ENCODE assay signal across 10 cellular contexts in the genomic region with DNA sequence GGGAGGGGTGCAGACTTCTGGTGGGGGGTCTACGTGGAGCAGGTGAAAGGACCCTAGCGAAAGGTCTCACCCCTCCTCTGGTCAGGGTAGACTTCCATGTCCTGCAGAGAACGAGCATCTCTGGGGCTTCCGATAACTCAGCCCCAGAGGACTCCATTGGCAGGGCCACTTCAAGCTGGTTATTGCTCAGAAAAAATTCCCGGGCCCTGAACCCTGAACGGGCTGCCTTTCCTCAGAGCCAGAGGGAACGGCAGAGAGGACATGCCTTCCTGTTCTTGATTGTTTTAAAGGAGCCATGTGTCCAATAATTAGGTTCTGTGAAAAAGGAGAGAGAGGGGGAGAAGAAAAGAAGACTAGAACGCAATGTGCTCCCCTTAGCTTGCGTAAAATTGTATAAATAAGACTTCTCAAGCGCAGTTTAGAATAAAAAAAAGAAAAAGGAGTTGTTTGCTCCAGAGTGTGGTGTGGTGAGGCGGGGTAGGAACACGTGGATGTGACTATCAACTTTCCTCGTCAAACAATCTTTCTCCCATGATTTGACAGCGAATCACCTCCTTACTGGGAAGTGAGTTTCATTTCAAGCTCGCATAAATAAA.
A peak's percentile ranks its signal among the peaks of the same experiment; 100 is the strongest.
DNase-seq lines count a peak whose midpoint lies in the region; ATAC-seq and TF ChIP-seq lines count a peak whose summit lies in the region.
"Had no signal": no experiment of that assay in that cellular context is flagged by ENCODE, and none has a peak within 500 bp of the region (broad histone marks: within the 10 kb centered on the region; RNA-seq: fewer than 3 reads in every experiment).

No MANE protein-coding gene starts in this region.

- H3K27ac Mint-ChIP-seq in brain (peak overlapping the region in 1 of 5 experiments; percentile 15), progenitor cell of endocrine pancreas (no peak overlapping the region), Caco-2 (ENCODE audit: unreplicated experiment) (no peak overlapping the region)
- H3K27ac Mint-ChIP-seq: activated naive CD8-positive, alpha-beta T cell treated with anti-CD3 and anti-CD28 coated beads, Interleukin-2, amount 50 U/mL, for 24 hours had no signal

- no TSS peak for BruUV-seq in Caco-2 (replicated peaks; lab: Mats Ljungman, UMichigan)

- H3K4me3 ChIP-seq in left lung (no peak overlapping the region), Caco-2 (ENCODE audit: low read depth, low read length) (no peak overlapping the region)

- CTCF ChIA-PET in Caco-2 (lab: Charles Lee), result no interaction called here

- TF ChIP-seq CTCF in brain (conservative IDR thresholded peaks at IDR 0.05) (no peak), left lung (IDR thresholded peaks at IDR 0.05) (no peak), progenitor cell of endocrine pancreas (IDR thresholded peaks at IDR 0.05; ENCODE audit: unreplicated experiment) (no peak), Caco-2 (IDR thresholded peaks at IDR 0.05; ENCODE audit: insufficient read depth in 1 of 2, low read depth in 1 of 2, low read length in 1 of 2, severe bottlenecking in 1 of 2, unreplicated experiment in 1 of 2) (no peak)

- H3K27me3 Mint-ChIP-seq in brain (peaks cover 9% of the 10 kb centered on the region), progenitor cell of endocrine pancreas (peaks cover 12% of the 10 kb centered on the region), Caco-2 (ENCODE audit: insufficient read depth, unreplicated experiment) (no peaks in the 10 kb centered on the region)
- H3K27me3 Mint-ChIP-seq: activated naive CD8-positive, alpha-beta T cell treated with anti-CD3 and anti-CD28 coated beads, Interleukin-2, amount 50 U/mL, for 24 hours had no signal

- H3K4me1 ChIP-seq in left lung (peaks cover 6 to 11% of the 10 kb centered on the region in 2 donors), Caco-2 (no peaks in the 10 kb centered on the region)

- intact Hi-C loops in left lung (cut with DNase I) (no loop called here), Caco-2 (cut with micrococcal nuclease; ENCODE audit: unreplicated experiment) (no loop called here)

- no peaks in the 10 kb centered on the region for H3K36me3 Mint-ChIP-seq in brain
- H3K36me3 Mint-ChIP-seq in progenitor cell of endocrine pancreas (ENCODE audit: insufficient read depth), result no peaks in the 10 kb centered on the region
- H3K36me3 Mint-ChIP-seq in Caco-2 (ENCODE audit: insufficient read depth, unreplicated experiment), result peaks cover 5% of the 10 kb centered on the region

- POLR2A ChIA-PET in Caco-2 (lab: Charles Lee), result no interaction called here

- peak; percentile 27 for ATAC-seq in HG03354 (IDR thresholded peaks at IDR 0.05; ENCODE audit: poor library complexity, severe bottlenecking, unreplicated experiment)
- peak; percentile 75 for ATAC-seq in left lung
- no peak for ATAC-seq in GM21367 (IDR thresholded peaks at IDR 0.05; ENCODE audit: unreplicated experiment)
- ATAC-seq in GM21576 (IDR thresholded peaks at IDR 0.05; ENCODE audit: unreplicated experiment), result no peak

- no peak overlapping the region for H3K27ac ChIP-seq in left lung
- H3K27ac ChIP-seq in substantia nigra (ENCODE audit: low read depth, low read length, poor library complexity, severe bottlenecking), result peak overlapping the region; percentile 79

- H3K9me3 ChIP-seq in left lung, result no peaks in the 10 kb centered on the region
- H3K9me3 ChIP-seq in Caco-2, result no peaks in the 10 kb centered on the region

- H3K9me3 Mint-ChIP-seq in brain (peaks cover 0 to 9% (median 0%) of the 10 kb centered on the region in 5 experiments), progenitor cell of endocrine pancreas (ENCODE audit: low read depth) (no peaks in the 10 kb centered on the region), Caco-2 (ENCODE audit: unreplicated experiment) (no peaks in the 10 kb centered on the region)
- H3K9me3 Mint-ChIP-seq: activated naive CD8-positive, alpha-beta T cell treated with anti-CD3 and anti-CD28 coated beads, Interleukin-2, amount 50 U/mL, for 24 hours had no signal

- DNase-seq in left lung, result no peak
- peak in 9 of 49 donors; percentile 9 to 71 (median 46) for DNase-seq in substantia nigra (lab: John Stamatoyannopoulos, UW)
- DNase-seq in progenitor cell of endocrine pancreas (ENCODE audit: low spot score, unreplicated experiment), result no peak
- DNase-seq in Caco-2, result no peak
- DNase-seq: activated naive CD8-positive, alpha-beta T cell treated with anti-CD3 and anti-CD28 coated beads, Interleukin-2, amount 50 U/mL, for 24 hours; T1000 had no signal

- H3K4me1 Mint-ChIP-seq in brain (peaks cover 23% of the 10 kb centered on the region), progenitor cell of endocrine pancreas (ENCODE audit: low read depth) (peaks cover 8% of the 10 kb centered on the region), Caco-2 (ENCODE audit: low read depth, unreplicated experiment) (no peaks in the 10 kb centered on the region)

- H3K36me3 ChIP-seq in left lung (no peaks in the 10 kb centered on the region), Caco-2 (ENCODE audit: control insufficient read depth, insufficient read depth, low read length) (no peaks in the 10 kb centered on the region)

- H3K27me3 ChIP-seq in left lung (no peaks in the 10 kb centered on the region), Caco-2 (replicated peaks; ENCODE audit: control insufficient read depth, insufficient read depth, low read length) (no peaks in the 10 kb centered on the region)

- H3K4me3 Mint-ChIP-seq in brain, result peak overlapping the region in 3 of 5 experiments; percentile 4 to 43 (median 37)
- no peak overlapping the region for H3K4me3 Mint-ChIP-seq in progenitor cell of endocrine pancreas (ENCODE audit: low read depth)
- H3K4me3 Mint-ChIP-seq in Caco-2 (ENCODE audit: unreplicated experiment), result no peak overlapping the region
- H3K4me3 Mint-ChIP-seq: activated naive CD8-positive, alpha-beta T cell treated with anti-CD3 and anti-CD28 coated beads, Interleukin-2, amount 50 U/mL, for 24 hours had no signal

Comparison
In these comparisons a context has a peak if more than half of its experiments do, and no peak if none do; other contexts are left out.
1. ATAC-seq: peak in HG03354 (single experiment) and left lung (single experiment); none in GM21367 (single experiment) and GM21576 (single experiment).
2. H3K4me3 Mint-ChIP-seq: peak in brain (3 of 5); none in progenitor cell of endocrine pancreas (single experiment) and Caco-2 (single experiment).